In the genomic region with DNA sequence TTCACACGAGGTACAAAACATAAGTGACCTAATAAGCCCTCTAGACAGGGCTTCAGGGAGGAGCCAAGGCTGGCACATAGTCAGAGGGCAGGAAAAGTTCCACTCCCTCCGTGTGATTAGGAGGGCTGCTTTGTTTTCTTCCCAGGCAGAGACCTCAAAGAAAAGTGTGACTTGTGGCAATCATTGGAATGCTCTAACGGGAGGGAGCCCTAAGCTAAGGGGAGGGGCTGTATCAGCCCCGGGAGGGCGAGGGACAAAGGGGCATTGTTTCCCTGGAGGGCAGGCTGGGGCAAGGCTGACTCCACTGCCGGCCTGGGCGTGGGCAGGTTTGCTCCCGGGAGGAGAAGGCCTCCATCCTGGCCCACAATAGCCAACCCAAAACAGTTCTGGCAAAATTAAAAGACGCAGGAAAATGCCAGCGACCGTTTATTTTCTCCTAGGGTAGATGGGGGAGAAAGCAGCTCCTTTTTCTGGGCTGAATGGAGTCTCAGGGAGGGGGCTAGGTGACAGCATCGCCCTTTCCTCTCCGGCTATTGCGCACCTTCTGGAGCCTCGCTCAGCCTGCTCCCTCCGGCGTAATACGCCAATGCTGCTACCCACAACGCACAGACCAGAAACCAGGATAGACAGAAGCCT, we compare ENCODE assay signal across 8 cellular contexts.
A peak's percentile ranks its signal among the peaks of the same experiment; 100 is the strongest.
DNase-seq lines count a peak whose midpoint lies in the region; FAIRE-seq and TF ChIP-seq lines count a peak whose summit lies in the region.

No MANE protein-coding gene starts in this region.

- H3K9me3 Mint-ChIP-seq in immature natural killer cell: no peaks in the 10 kb centered on the region

- DNase-seq in ascending aorta (ENCODE audit: low spot score in 2 of 2) (no peak), immature natural killer cell (no peak), SKM-1 treated with dmso at 0.1 percent for 144 hours (lab: John Stamatoyannopoulos, UW; ENCODE audit: unreplicated experiment) (no peak), CD1c-positive myeloid dendritic cell (ENCODE audit: extremely low spot score) (no peak), D721Med (ENCODE audit: insufficient read length, low spot score) (no peak), NCI-H2196 treated with DMSO at 0.1 percent for 48 hours (lab: John Stamatoyannopoulos, UW; ENCODE audit: unreplicated experiment) (no peak)

- TF ChIP-seq CTCF in ascending aorta (IDR thresholded peaks at IDR 0.05) (peak in 1 of 3 experiments; percentile 5), D721Med (IDR thresholded peaks at IDR 0.05; ENCODE audit: insufficient read depth, missing control alignments) (no peak)

- H3K9ac ChIP-seq in HUES64 (ENCODE audit: low read depth, low read length): no peak overlapping the region
- H3K9ac ChIP-seq in skeletal muscle tissue (ENCODE audit: low read depth in 1 of 3, low read length in 3 of 3): peak overlapping the region; percentile 51 to 88 (median 87)

- WGBS in HUES64: 3% methylated on average over 19 of the region's 19 CpGs

- H3K4me1 ChIP-seq in HUES64 (ENCODE audit: insufficient read depth, low read length) (peaks cover 7% of the 10 kb centered on the region; the same call in 1 of the 2 replicates), ascending aorta (peaks cover 0 to 13% of the 10 kb centered on the region in 2 donors), skeletal muscle tissue (ENCODE audit: control insufficient read depth in 3 of 3, insufficient read depth in 3 of 3, low read length in 3 of 3) (peaks cover 34 to 54% (median 50%) of the 10 kb centered on the region in 3 donors)

- H3K4me1 Mint-ChIP-seq in immature natural killer cell: peaks cover 34 to 38% of the 10 kb centered on the region in 2 donors

- H3K27ac ChIP-seq in HUES64 (ENCODE audit: low read depth, low read length): no peak overlapping the region
- H3K27ac ChIP-seq in ascending aorta: peak overlapping the region; percentile 89 to 94
- H3K27ac ChIP-seq in skeletal muscle tissue (ENCODE audit: low read depth, low read length): peak overlapping the region; percentile 82

- H3K4me3 Mint-ChIP-seq in immature natural killer cell: peak overlapping the region; percentile 85 to 91 (median 89)

- peak overlapping the region in 5 of 6 donors; percentile 23 to 94 (median 55) for H3K27ac Mint-ChIP-seq in immature natural killer cell

- H3K4me3 ChIP-seq in HUES64 (ENCODE audit: low read length) (peak overlapping the region; percentile 63), ascending aorta (peak overlapping the region; percentile 76 to 88), skeletal muscle tissue (ENCODE audit: low read length in 3 of 3) (peak overlapping the region; percentile 41 to 91 (median 80))

- H3K27me3 ChIP-seq in HUES64 (ENCODE audit: insufficient read depth, low read length): peaks cover 64% of the 10 kb centered on the region
- no peaks in the 10 kb centered on the region for H3K27me3 ChIP-seq in ascending aorta
- no peaks in the 10 kb centered on the region for H3K27me3 ChIP-seq in skeletal muscle tissue (ENCODE audit: control insufficient read depth in 3 of 3, insufficient read depth in 3 of 3, low read length in 3 of 3)

- H3K9me3 ChIP-seq in HUES64 (ENCODE audit: insufficient read depth, low read depth, low read length): no peaks in the 10 kb centered on the region
- H3K9me3 ChIP-seq in ascending aorta: no peaks in the 10 kb centered on the region
- H3K9me3 ChIP-seq in skeletal muscle tissue (ENCODE audit: control insufficient read depth in 3 of 3, low read length in 3 of 3): no peaks in the 10 kb centered on the region

- H3K36me3 ChIP-seq in HUES64 (ENCODE audit: insufficient read depth, low read length): no peaks in the 10 kb centered on the region
- no peaks in the 10 kb centered on the region for H3K36me3 ChIP-seq in ascending aorta
- H3K36me3 ChIP-seq in skeletal muscle tissue (ENCODE audit: control insufficient read depth in 3 of 3, insufficient read depth in 3 of 3, low read length in 3 of 3): no peaks in the 10 kb centered on the region

- intact Hi-C loops in ascending aorta (cut with DNase I): loop anchor here (2.0 to 10.0 kb wide), 5 partner anchors 59 to 308 kb away; a partner anchor contains a TSS

- no peaks in the 10 kb centered on the region for H3K36me3 Mint-ChIP-seq in immature natural killer cell

- H3K27me3 Mint-ChIP-seq in immature natural killer cell (ENCODE audit: low read depth in 3 of 3): peaks cover 5 to 7% (median 7%) of the 10 kb centered on the region in 3 donors

- no peak for FAIRE-seq in D721Med (lab: Jason Lieb, UNC)
